In genomic region chr3:9213019-9213646, GRCh38 we compare ENCODE assay signal across 24 cellular contexts.
DNase-seq lines count a peak whose midpoint lies in the region; ATAC-seq and TF ChIP-seq lines count a peak whose summit lies in the region.
"Had no signal": no experiment of that assay in that cellular context is flagged by ENCODE, and none has a peak within 500 bp of the region (broad histone marks: within the 10 kb centered on the region; RNA-seq: fewer than 3 reads in every experiment).

No MANE protein-coding gene starts in this region.

- DNase-seq in COR-L47 (lab: John Stamatoyannopoulos, UW): peak; percentile 28
- DNase-seq in GDM1 (lab: John Stamatoyannopoulos, UW): peak; percentile 61
- peak; percentile 90 for DNase-seq in NCI-H2029 (lab: John Stamatoyannopoulos, UW)
- DNase-seq in amniotic stem cell (lab: John Stamatoyannopoulos, UW): no peak
- no peak for DNase-seq in NCI-H2227 treated with DMSO at 0.1 percent for 48 hours (lab: John Stamatoyannopoulos, UW)
- DNase-seq: activated CD4-positive, alpha-beta T cell treated with anti-CD3 and anti-CD28 coated beads, Interleukin-2, amount 10 ng/mL, durations not matched to agents 24 days and 14 days; activated naive CD4-positive, alpha-beta T cell treated with Interleukin-2 at 50 U/mL for 16 hours; activated T-cell treated with anti-CD3 and anti-CD28 coated beads, Interleukin-2, amount 50 U/mL, for 48 hours; effector memory CD4-positive, alpha-beta T cell; erythroblast; H9; IMR-90; left cardiac atrium; mammary epithelial cell; NCI-H1694; psoas muscle; transverse colon had no signal

- no peak for TF ChIP-seq CTCF in VCaP (conservative IDR thresholded peaks at IDR 0.05)

- peak overlapping the region; percentile 58 for H3K27ac ChIP-seq in VCaP
- H3K27ac ChIP-seq: breast epithelium, C4-2B, neutrophil, psoas muscle, SK-N-MC, transverse colon had no signal

- no peak for ATAC-seq in GM19467 (IDR thresholded peaks at IDR 0.05; ENCODE audit: unreplicated experiment)
- ATAC-seq in HG02981 (IDR thresholded peaks at IDR 0.05; ENCODE audit: unreplicated experiment): no peak
- ATAC-seq: left cardiac atrium, psoas muscle had no signal

Comparison
In these comparisons a context has a peak if more than half of its experiments do, and no peak if none do; other contexts are left out.
1. DNase-seq: peak in COR-L47 (single experiment), GDM1 (single experiment) and NCI-H2029 (single experiment); none in amniotic stem cell (single experiment) and NCI-H2227 treated with DMSO at 0.1 percent for 48 hours (single experiment).